In genomic region chr1:77589231-77589630, GRCh38 we compare ENCODE assay signal across 32 cellular contexts.
"Had no signal": no experiment of that assay in that cellular context is flagged by ENCODE, and none has a peak within 500 bp of the region (broad histone marks: within the 10 kb centered on the region; RNA-seq: fewer than 3 reads in every experiment).

No MANE protein-coding gene starts in this region.

- ATAC-seq: activated naive CD4-positive, alpha-beta T cell treated with anti-CD3 and anti-CD28 coated beads, Interleukin-2, amount 50 U/mL, for 72 hours; activated naive CD8-positive, alpha-beta T cell treated with anti-CD3 and anti-CD28 coated beads, Interleukin-2, amount 50 U/mL, for 24 hours; activated T-cell treated with anti-CD3 and anti-CD28 coated beads, Interleukin-2, amount 50 U/mL, for 4 hours; activated T-cell treated with anti-CD3 and anti-CD28 coated beads, Interleukin-2, amount 50 U/mL, for 72 hours; activated T-helper 17 cell treated with anti-CD3 and anti-CD28 coated beads, Interleukin-2, amount 50 U/mL, for 72 hours; body of pancreas had no signal

- H3K9me3 ChIP-seq: adrenal gland, ascending aorta, body of pancreas, breast epithelium had no signal

- H3K4me1 ChIP-seq: ascending aorta, body of pancreas, breast epithelium had no signal

- H3K36me3 ChIP-seq: adrenal gland, brain microvascular endothelial cell, breast epithelium, cardiac muscle cell had no signal

- DNase-seq: activated effector memory CD4-positive, alpha-beta T cell treated with anti-CD3 and anti-CD28 coated beads, Interleukin-2, amount 50 U/mL, for 16 hours; activated effector memory CD4-positive, alpha-beta T cell treated with Interleukin-2 at 50 U/mL for 16 hours; activated gamma-delta T cell; activated gamma-delta T cell treated with Interleukin-2 at 50 U/mL for 16 hours; activated naive CD4-positive, alpha-beta T cell; activated naive CD4-positive, alpha-beta T cell treated with anti-CD3 and anti-CD28 coated beads for 36 hours; activated naive CD4-positive, alpha-beta T cell treated with anti-CD3 and anti-CD28 coated beads, Interleukin-2, amount 10 ng/mL, durations not matched to agents 7 days and 5 days; activated naive CD4-positive, alpha-beta T cell treated with anti-CD3 and anti-CD28 coated beads, Interleukin-2, amount 50 U/mL, for 16 hours; activated naive CD4-positive, alpha-beta T cell treated with Interleukin-2 at 50 U/mL for 16 hours; activated naive CD8-positive, alpha-beta T cell treated with anti-CD3 and anti-CD28 coated beads for 36 hours; activated naive CD8-positive, alpha-beta T cell treated with anti-CD3 and anti-CD28 coated beads, Interleukin-2, amount 10 ng/mL, durations not matched to agents 7 days and 5 days; activated naive CD8-positive, alpha-beta T cell treated with anti-CD3 and anti-CD28 coated beads, Interleukin-2, amount 50 U/mL, for 24 hours; activated T-cell treated with anti-CD3 and anti-CD28 coated beads, Interleukin-2, amount 50 U/mL, for 4 hours; activated T-cell treated with anti-CD3 and anti-CD28 coated beads, Interleukin-2, amount 50 U/mL, for 48 hours; activated T-cell treated with anti-CD3 and anti-CD28 coated beads, Interleukin-2, amount 50 U/mL, for 72 hours; adrenal gland; amniotic stem cell; amygdala; anterior cingulate cortex; aorta; body of pancreas; brain microvascular endothelial cell; caudate nucleus; central memory CD4-positive, alpha-beta T cell; cerebellar nuclear complex had no signal

- FAIRE-seq: astrocyte, bronchial epithelial cell had no signal

- H3K27ac ChIP-seq: adrenal gland, ascending aorta, body of pancreas, brain microvascular endothelial cell, breast epithelium, cardiac muscle cell had no signal

- H3K4me3 ChIP-seq: adrenal gland, ascending aorta, body of pancreas, breast epithelium, cardiac muscle cell had no signal
